ENCODE assay signal across 24 cellular contexts in the genomic region with DNA sequence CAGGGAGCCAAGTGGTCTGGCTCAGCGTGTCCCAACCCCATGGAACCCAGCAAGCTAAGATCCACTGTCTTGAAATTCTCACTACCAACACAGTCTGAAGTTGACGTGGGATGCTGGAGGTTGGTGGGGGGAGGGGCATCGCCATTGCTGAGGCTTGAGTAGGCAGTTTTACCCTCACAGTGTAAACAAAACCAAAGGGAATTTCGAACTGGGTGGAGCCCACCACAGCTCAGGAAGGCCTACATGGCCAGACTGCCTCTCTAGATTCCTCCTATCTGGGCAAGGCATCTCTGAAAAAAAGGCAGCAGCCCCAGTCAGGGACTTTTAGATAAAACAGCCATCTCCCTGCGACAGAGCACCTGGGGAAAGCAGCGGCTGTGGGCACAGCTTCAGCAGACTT.
"Had no signal": no experiment of that assay in that cellular context is flagged by ENCODE, and none has a peak within 500 bp of the region (broad histone marks: within the 10 kb centered on the region; RNA-seq: fewer than 3 reads in every experiment).

No MANE protein-coding gene starts in this region.

- ATAC-seq: activated CD8-positive, alpha-beta memory T cell treated with anti-CD3 and anti-CD28 coated beads, Interleukin-2, amount 10 ng/mL, durations not matched to agents 7 days and 5 days; gastroesophageal sphincter; left cardiac atrium; right cardiac atrium; stimulated activated effector memory CD8-positive, alpha-beta T cell treated with anti-CD3 and anti-CD28 coated beads, Interleukin-12 subunit alpha, Interleukin-12 subunit beta, amount 100 ng/mL, for 72 hours; stimulated activated naive CD8-positive, alpha-beta T cell treated with anti-CD3 and anti-CD28 coated beads, Interleukin-15, amount 100 ng/mL, for 72 hours had no signal

- H3K4me1 ChIP-seq: gastroesophageal sphincter, parathyroid adenoma, tibial nerve had no signal

- DNase-seq: activated CD4-positive, alpha-beta memory T cell treated with anti-CD3 and anti-CD28 coated beads for 36 hours; activated CD4-positive, alpha-beta T cell treated with anti-CD3 and anti-CD28 coated beads for 48 hours; activated CD8-positive, alpha-beta memory T cell treated with anti-CD3 and anti-CD28 coated beads, Interleukin-2, amount 10 ng/mL, durations not matched to agents 7 days and 5 days; activated effector memory CD4-positive, alpha-beta T cell treated with anti-CD3 and anti-CD28 coated beads, Interleukin-2, amount 50 U/mL, for 16 hours; activated naive CD4-positive, alpha-beta T cell treated with anti-CD3 and anti-CD28 coated beads, Interleukin-2, amount 10 ng/mL, durations not matched to agents 7 days and 5 days; activated T-cell treated with anti-CD3 and anti-CD28 coated beads for 4 hours; cerebellar nuclear complex; endodermal cell; head of caudate nucleus; hypothalamus; islet precursor cell; left cardiac atrium; mesenchymal stem cell; nucleus accumbens; right cardiac atrium; stimulated activated CD4-positive, alpha-beta T cell treated with anti-CD3 and anti-CD28 coated beads, Interleukin-1b, Interleukin-23, amount 100 ng/mL, for 48 hours; stimulated activated naive CD8-positive, alpha-beta T cell treated with anti-CD3 and anti-CD28 coated beads, Interleukin-15, amount 100 ng/mL, for 72 hours had no signal

- H3K4me3 Mint-ChIP-seq: activated CD4-positive, alpha-beta memory T cell treated with anti-CD3 and anti-CD28 coated beads for 36 hours; activated CD8-positive, alpha-beta memory T cell treated with anti-CD3 and anti-CD28 coated beads, Interleukin-2, amount 10 ng/mL, durations not matched to agents 7 days and 5 days; activated naive CD4-positive, alpha-beta T cell treated with anti-CD3 and anti-CD28 coated beads, Interleukin-2, amount 10 ng/mL, durations not matched to agents 7 days and 5 days; endodermal cell; nephron; stimulated activated effector memory CD8-positive, alpha-beta T cell treated with anti-CD3 and anti-CD28 coated beads, Interleukin-12 subunit alpha, Interleukin-12 subunit beta, amount 100 ng/mL, for 72 hours; stimulated activated naive CD8-positive, alpha-beta T cell treated with anti-CD3 and anti-CD28 coated beads, Interleukin-15, amount 100 ng/mL, for 72 hours had no signal

- H3K36me3 ChIP-seq: gastroesophageal sphincter, tibial nerve had no signal

- H2AFZ ChIP-seq: parathyroid adenoma had no signal

- H3K27ac ChIP-seq: coronary artery, gastroesophageal sphincter, parathyroid adenoma, skin epidermis, tibial nerve had no signal

- H3K79me2 ChIP-seq: parathyroid adenoma had no signal

- H3K4me1 Mint-ChIP-seq: activated CD8-positive, alpha-beta memory T cell treated with anti-CD3 and anti-CD28 coated beads, Interleukin-2, amount 10 ng/mL, durations not matched to agents 7 days and 5 days; activated naive CD4-positive, alpha-beta T cell treated with anti-CD3 and anti-CD28 coated beads, Interleukin-2, amount 10 ng/mL, durations not matched to agents 7 days and 5 days; endodermal cell; nephron; stimulated activated effector memory CD8-positive, alpha-beta T cell treated with anti-CD3 and anti-CD28 coated beads, Interleukin-12 subunit alpha, Interleukin-12 subunit beta, amount 100 ng/mL, for 72 hours; stimulated activated naive CD8-positive, alpha-beta T cell treated with anti-CD3 and anti-CD28 coated beads, Interleukin-15, amount 100 ng/mL, for 72 hours had no signal

- H3K9me3 ChIP-seq: gastroesophageal sphincter had no signal

- H3K4me3 ChIP-seq: coronary artery, gastroesophageal sphincter, skin epidermis, tibial nerve had no signal

- H3K36me3 Mint-ChIP-seq: activated CD8-positive, alpha-beta memory T cell treated with anti-CD3 and anti-CD28 coated beads, Interleukin-2, amount 10 ng/mL, durations not matched to agents 7 days and 5 days; activated naive CD4-positive, alpha-beta T cell treated with anti-CD3 and anti-CD28 coated beads, Interleukin-2, amount 10 ng/mL, durations not matched to agents 7 days and 5 days; stimulated activated effector memory CD8-positive, alpha-beta T cell treated with anti-CD3 and anti-CD28 coated beads, Interleukin-12 subunit alpha, Interleukin-12 subunit beta, amount 100 ng/mL, for 72 hours had no signal

- H3K9ac ChIP-seq: parathyroid adenoma had no signal

- H3K27ac Mint-ChIP-seq: activated CD4-positive, alpha-beta memory T cell treated with anti-CD3 and anti-CD28 coated beads for 36 hours; activated CD8-positive, alpha-beta memory T cell treated with anti-CD3 and anti-CD28 coated beads, Interleukin-2, amount 10 ng/mL, durations not matched to agents 7 days and 5 days; activated naive CD4-positive, alpha-beta T cell treated with anti-CD3 and anti-CD28 coated beads, Interleukin-2, amount 10 ng/mL, durations not matched to agents 7 days and 5 days; endodermal cell; nephron; stimulated activated effector memory CD8-positive, alpha-beta T cell treated with anti-CD3 and anti-CD28 coated beads, Interleukin-12 subunit alpha, Interleukin-12 subunit beta, amount 100 ng/mL, for 72 hours; stimulated activated naive CD8-positive, alpha-beta T cell treated with anti-CD3 and anti-CD28 coated beads, Interleukin-15, amount 100 ng/mL, for 72 hours had no signal
